13 cellular contexts compared by ENCODE assay signal in genomic region chr15:92494791-92495190, GRCh38.
DNase-seq lines count a peak whose midpoint lies in the region; ATAC-seq and TF ChIP-seq lines count a peak whose summit lies in the region.
"Had no signal": no experiment of that assay in that cellular context is flagged by ENCODE, and none has a peak within 500 bp of the region (broad histone marks: within the 10 kb centered on the region; RNA-seq: fewer than 3 reads in every experiment).

No MANE protein-coding gene starts in this region.

- TF ChIP-seq CTCF in brain (conservative IDR thresholded peaks at IDR 0.05) (no peak), neural crest cell (conservative IDR thresholded peaks at IDR 0.05) (no peak)

- H3K27ac Mint-ChIP-seq in brain (peak overlapping the region; percentile 61 to 83 (median 71)), neural crest cell (ENCODE audit: unreplicated experiment) (peak overlapping the region; percentile 46)
- H3K27ac Mint-ChIP-seq: CD4-positive, alpha-beta memory T cell had no signal

- H3K4me1 Mint-ChIP-seq in brain = peaks cover 57% of the 10 kb centered on the region
- peaks cover 23% of the 10 kb centered on the region for H3K4me1 Mint-ChIP-seq in neural crest cell
- H3K4me1 Mint-ChIP-seq: CD4-positive, alpha-beta memory T cell had no signal

- no peak for ATAC-seq in GM19035 (IDR thresholded peaks at IDR 0.05; ENCODE audit: unreplicated experiment)

- peaks cover 14 to 24% (median 16%) of the 10 kb centered on the region in 5 experiments for H3K9me3 Mint-ChIP-seq in brain
- peaks cover 4% of the 10 kb centered on the region for H3K9me3 Mint-ChIP-seq in neural crest cell

- H3K36me3 Mint-ChIP-seq in brain (no peaks in the 10 kb centered on the region), neural crest cell (ENCODE audit: low read depth) (peaks cover 7% of the 10 kb centered on the region)
- H3K36me3 Mint-ChIP-seq: CD4-positive, alpha-beta memory T cell had no signal

- H3K4me3 Mint-ChIP-seq in brain (peak overlapping the region in 3 of 5 experiments; percentile 1 to 57 (median 53)), neural crest cell (no peak overlapping the region)
- H3K4me3 Mint-ChIP-seq: CD4-positive, alpha-beta memory T cell had no signal

- H3K27me3 Mint-ChIP-seq in brain (peaks cover 14% of the 10 kb centered on the region), neural crest cell (ENCODE audit: low read depth) (no peaks in the 10 kb centered on the region)

- DNase-seq in Ammon's horn (ENCODE audit: low spot score) = peak; percentile 14
- peak; percentile 32 to 82 for DNase-seq in NCI-H446 (lab: John Stamatoyannopoulos, UW)
- no peak for DNase-seq in neural crest cell (ENCODE audit: low read depth, low spot score)
- DNase-seq in AG20443 (ENCODE audit: low spot score) = no peak
- DNase-seq in superior temporal gyrus (ENCODE audit: extremely low spot score) = no peak
- DNase-seq: ACHN; BE2C; CD4-positive, alpha-beta memory T cell; DND-41; GDM1; HCEC 1CT had no signal

Comparison
In these comparisons a context has a peak if more than half of its experiments do, and no peak if none do; other contexts are left out.
1. DNase-seq: peak in Ammon's horn (single experiment) and NCI-H446 (2 of 2); none in neural crest cell (single experiment), AG20443 (single experiment) and superior temporal gyrus (single experiment).